Comparison of ENCODE assay signal across 19 cellular contexts in the genomic region with DNA sequence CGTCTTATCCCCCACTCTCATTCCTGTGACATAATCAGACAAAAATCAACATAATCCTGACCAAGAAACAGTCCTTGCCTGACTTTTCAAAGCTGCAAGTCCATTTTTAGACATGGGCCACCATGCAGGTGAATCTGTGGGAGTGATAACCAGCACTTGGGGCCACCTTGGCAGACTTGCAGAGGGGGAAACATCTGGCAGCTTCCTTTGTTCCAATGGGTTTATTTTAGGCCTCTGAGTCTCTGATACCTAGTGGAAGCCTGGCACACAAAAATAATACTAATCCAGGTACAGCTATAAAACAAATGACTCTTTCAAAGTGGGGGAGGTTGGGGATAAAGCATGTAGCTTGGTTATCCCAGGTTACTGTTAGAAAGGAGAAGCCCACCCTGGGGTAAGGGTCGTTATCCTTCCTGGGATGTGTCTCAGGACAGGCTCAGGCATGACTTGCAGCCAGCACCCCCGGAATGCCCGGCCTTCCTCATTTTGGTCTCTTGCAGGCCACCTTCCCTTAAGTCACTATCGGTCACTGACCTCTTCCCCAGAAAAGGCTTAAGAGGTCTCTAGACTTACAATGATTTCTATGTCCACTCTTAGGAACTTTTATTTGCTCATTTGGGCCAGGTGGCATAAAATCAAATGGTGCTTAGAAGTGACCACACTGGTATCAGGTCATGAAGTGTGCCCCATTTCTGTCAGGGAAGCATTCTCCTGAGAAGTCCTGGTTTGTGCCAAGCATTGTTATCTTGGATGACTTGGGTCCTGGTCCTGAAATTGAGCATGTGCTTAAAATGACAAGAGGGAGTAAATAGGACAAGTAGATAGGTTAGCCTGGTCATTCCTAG. TPM values are rescaled to one million over a fixed set of nuclear protein-coding genes. Genes with fewer than 3 reads are reported as not detected.
DNase-seq lines count a peak whose midpoint lies in the region; ATAC-seq and TF ChIP-seq lines count a peak whose summit lies in the region.
"Had no signal": no experiment of that assay in that cellular context is flagged by ENCODE, and none has a peak within 500 bp of the region (broad histone marks: within the 10 kb centered on the region; RNA-seq: fewer than 3 reads in every experiment).

No MANE protein-coding gene starts in this region.

- no peak for TF ChIP-seq CTCF in psoas muscle (IDR thresholded peaks at IDR 0.05)

- peaks cover 0 to 35% (median 0%) of the 10 kb centered on the region in 11 experiments; a peak in 9 of 22 replicates for H3K36me3 ChIP-seq in BLaER1 treated with 17β-estradiol and CSF1 and Interleukin-3, amounts not matched to agents 10 nM and 100 nM
- H3K36me3 ChIP-seq in psoas muscle (ENCODE audit: insufficient read depth in 1 of 2, low read depth in 1 of 2), result no peaks in the 10 kb centered on the region
- H3K36me3 ChIP-seq: neural progenitor cell, WERI-Rb-1 had no signal

- peak; percentile 34 to 36 for DNase-seq in NOMO-1 (lab: John Stamatoyannopoulos, UW; ENCODE audit: unreplicated experiment in 2 of 2)
- peak; percentile 71 for DNase-seq in Right ventricle myocardium superior
- no peak for DNase-seq in psoas muscle
- DNase-seq in NCI-H1694 treated with DMSO at 0.1 percent for 48 hours (lab: John Stamatoyannopoulos, UW), result no peak
- DNase-seq in NCI-H510A (lab: John Stamatoyannopoulos, UW), result no peak
- no peak for DNase-seq in erythroblast (lab: John Stamatoyannopoulos, UW)
- DNase-seq: activated CD8-positive, alpha-beta T cell treated with anti-CD3 and anti-CD28 coated beads, Interleukin-2, amount 10 ng/mL, durations not matched to agents 7 days and 5 days; foreskin keratinocyte; mesendoderm; NCI-H1436; NCI-H2227 treated with DMSO at 0.1 percent for 48 hours; SK-N-SH; stimulated activated naive CD4-positive, alpha-beta T cell treated with Interleukin-2 at 50 U/mL for 16 hours; WERI-Rb-1 had no signal

- TF ChIP-seq POLR2A in erythroblast (IDR thresholded peaks at IDR 0.05; ENCODE audit: low read length), result no peak

- H3K9ac ChIP-seq in BLaER1 treated with 17β-estradiol and CSF1 and Interleukin-3, amounts not matched to agents 10 nM and 100 nM, result peak overlapping the region; percentile 77 to 97 (median 84)
- H3K9ac ChIP-seq: KMS-11, neural progenitor cell, SK-N-SH had no signal

- H3K4me3 ChIP-seq in BLaER1 treated with 17β-estradiol and CSF1 and Interleukin-3, amounts not matched to agents 10 nM and 100 nM, result peak overlapping the region in 1 of 10 experiments; percentile 7; a peak in 2 of 20 replicates
- H3K4me3 ChIP-seq in psoas muscle, result no peak overlapping the region
- H3K4me3 ChIP-seq: neural progenitor cell, skin epidermis had no signal

- H3K9me3 ChIP-seq in BLaER1 treated with 17β-estradiol and CSF1 and Interleukin-3, amounts not matched to agents 10 nM and 100 nM (replicated peaks in 1 of 11), result peaks cover 0 to 22% (median 7%) of the 10 kb centered on the region in 11 experiments; a peak in 14 of 22 replicates
- H3K9me3 ChIP-seq in psoas muscle, result no peaks in the 10 kb centered on the region
- H3K9me3 ChIP-seq: SK-N-SH had no signal

- ATAC-seq in Right ventricle myocardium superior (ENCODE audit: poor library complexity) (peak; percentile 81), psoas muscle (peak in 2 of 4 donors; percentile 36 to 64), GM19467 (IDR thresholded peaks at IDR 0.05; ENCODE audit: unreplicated experiment) (no peak)
- ATAC-seq: activated CD8-positive, alpha-beta T cell treated with anti-CD3 and anti-CD28 coated beads, Interleukin-2, amount 10 ng/mL, durations not matched to agents 7 days and 5 days; foreskin keratinocyte had no signal

- H3K27ac ChIP-seq in BLaER1 treated with 17β-estradiol and CSF1 and Interleukin-3, amounts not matched to agents 10 nM and 100 nM, result peak overlapping the region; percentile 93 to 100 (median 96)
- peak overlapping the region; percentile 66 for H3K27ac ChIP-seq in psoas muscle
- H3K27ac ChIP-seq: foreskin keratinocyte, KMS-11, neural progenitor cell, WERI-Rb-1 had no signal

- H3K4me2 ChIP-seq in BLaER1 treated with 17β-estradiol and CSF1 and Interleukin-3, amounts not matched to agents 10 nM and 100 nM, result peak overlapping the region; percentile 86 to 97 (median 90)
- H3K4me2 ChIP-seq: KMS-11, neural progenitor cell, SK-N-SH had no signal

- no peaks in the 10 kb centered on the region for H3K27me3 ChIP-seq in BLaER1 treated with 17β-estradiol and CSF1 and Interleukin-3, amounts not matched to agents 10 nM and 100 nM
- no peaks in the 10 kb centered on the region for H3K27me3 ChIP-seq in psoas muscle (ENCODE audit: insufficient read depth in 3 of 3, low read length in 2 of 3)
- H3K27me3 ChIP-seq: foreskin keratinocyte, neural progenitor cell had no signal

- intact Hi-C loops in Right ventricle myocardium superior (cut with DNase I), result no loop called here
- intact Hi-C loops in psoas muscle (cut with DNase I), result no loop called here

- peaks cover 57 to 96% (median 83%) of the 10 kb centered on the region in 10 experiments for H3K4me1 ChIP-seq in BLaER1 treated with 17β-estradiol and CSF1 and Interleukin-3, amounts not matched to agents 10 nM and 100 nM
- H3K4me1 ChIP-seq in psoas muscle, result peaks cover 65% of the 10 kb centered on the region
- H3K4me1 ChIP-seq: foreskin keratinocyte had no signal

- no peaks in the 10 kb centered on the region; a peak in 1 of 22 replicates for H4K20me1 ChIP-seq in BLaER1 treated with 17β-estradiol and CSF1 and Interleukin-3, amounts not matched to agents 10 nM and 100 nM

- 62 to 77% (median 63%) methylated on average over 5 of the region's 5 CpGs for WGBS in psoas muscle, 3 donors

RNA-seq across cellular contexts. Expression of a gene that starts 37.6 kb away (rescaled TPM):
- total RNA-seq in Right ventricle myocardium superior (10.0 TPM), psoas muscle (10 to 100 TPM; 13.3 to 51.3 (median 32.7) TPM)
- 10 to 100 TPM in 2 of 3 donors, 1 to 10 TPM in 1; 7.3 to 61.2 (median 45.5) TPM for polyA plus RNA-seq in psoas muscle

Comparison
In these comparisons a context has a peak if more than half of its experiments do, and no peak if none do; other contexts are left out.
1. DNase-seq: peak in NOMO-1 (2 of 2) and Right ventricle myocardium superior (single experiment); none in psoas muscle (0 of 2), NCI-H1694 treated with DMSO at 0.1 percent for 48 hours (single experiment), NCI-H510A (single experiment) and erythroblast (0 of 2).